Comparison of ENCODE assay signal across 8 cellular contexts in the genomic region with DNA sequence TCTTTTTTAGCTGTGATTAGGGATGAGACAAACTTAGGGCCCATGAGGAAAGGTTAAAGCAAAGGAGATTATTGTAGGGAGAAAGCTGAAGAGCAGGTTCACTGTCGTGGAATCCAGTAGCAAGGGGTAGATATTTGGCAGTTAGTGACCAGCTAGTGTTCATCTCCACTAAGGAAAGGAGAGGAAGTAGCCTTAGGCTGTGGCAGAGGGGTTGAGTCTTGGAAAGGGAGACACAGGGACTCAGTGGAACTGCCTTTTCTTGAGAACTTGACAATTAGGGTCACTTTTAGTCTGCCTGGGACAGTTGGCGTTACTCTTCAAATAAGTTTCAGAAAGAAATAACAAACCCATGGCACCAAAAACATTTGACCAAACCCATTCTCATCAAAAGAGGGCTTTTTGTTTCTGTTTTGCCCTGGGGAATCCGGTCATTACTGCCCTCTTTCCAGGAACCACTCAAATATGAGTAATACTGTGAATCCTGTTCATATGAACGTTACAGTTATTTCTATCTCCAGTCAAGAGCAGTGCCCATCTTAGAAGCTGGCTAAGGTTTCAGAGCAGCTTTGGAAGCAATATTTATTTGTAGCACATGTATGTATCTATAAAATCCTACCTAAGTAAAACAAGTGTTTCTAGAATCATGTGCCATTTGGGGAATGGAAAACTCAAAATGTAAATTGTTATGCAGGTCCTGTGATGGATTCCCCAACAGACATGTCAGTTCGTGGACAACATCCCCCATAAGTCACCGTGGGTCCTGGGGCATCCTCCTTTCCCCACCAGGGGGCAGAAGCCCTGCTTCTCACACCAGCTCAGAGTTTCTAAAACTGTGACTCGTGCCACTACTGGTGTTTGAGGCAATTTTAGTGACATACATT.
DNase-seq lines count a peak whose midpoint lies in the region; ATAC-seq and TF ChIP-seq lines count a peak whose summit lies in the region.

No MANE protein-coding gene starts in this region.

- H3K4me1 ChIP-seq in Karpas-422 (ENCODE audit: low read length) (no peaks in the 10 kb centered on the region), parathyroid adenoma (no peaks in the 10 kb centered on the region)

- H3K27me3 Mint-ChIP-seq in CD14-positive monocyte (ENCODE audit: low read depth in 3 of 3) (peaks cover 0 to 5% (median 2%) of the 10 kb centered on the region in 3 donors), chondrocyte (ENCODE audit: low read depth) (peaks cover 14% of the 10 kb centered on the region)

- H3K36me3 ChIP-seq in Karpas-422 (ENCODE audit: insufficient read depth, low read length) (no peaks in the 10 kb centered on the region), WERI-Rb-1 (no peaks in the 10 kb centered on the region), parathyroid adenoma (ENCODE audit: control insufficient read depth, insufficient read depth, low read length) (no peaks in the 10 kb centered on the region)

- TF ChIP-seq CTCF in CD14-positive monocyte (IDR thresholded peaks at IDR 0.05) (peak; percentile 85), WERI-Rb-1 (IDR thresholded peaks at IDR 0.05; ENCODE audit: low read depth, low read length) (peak; percentile 70), chondrocyte (IDR thresholded peaks at IDR 0.05) (peak; percentile 61), parathyroid adenoma (IDR thresholded peaks at IDR 0.05) (peak; percentile 69)

- H3K4me3 Mint-ChIP-seq in CD14-positive monocyte (no peak overlapping the region), chondrocyte (ENCODE audit: unreplicated experiment) (no peak overlapping the region)

- ATAC-seq in GM19328 (IDR thresholded peaks at IDR 0.05; ENCODE audit: unreplicated experiment): peak; percentile 58

- H3K27ac ChIP-seq in Karpas-422 (ENCODE audit: low read length): no peak overlapping the region
- H3K27ac ChIP-seq in WERI-Rb-1: no peak overlapping the region
- no peak overlapping the region for H3K27ac ChIP-seq in parathyroid adenoma

- H3K4me3 ChIP-seq in Karpas-422 (ENCODE audit: low read length) (no peak overlapping the region), WERI-Rb-1 (ENCODE audit: low read depth, low read length) (no peak overlapping the region), parathyroid adenoma (ENCODE audit: low read depth, low read length) (no peak overlapping the region)

- no peaks in the 10 kb centered on the region for H3K9me2 ChIP-seq in Karpas-422 (replicated peaks; ENCODE audit: insufficient read depth, low read length)

- intact Hi-C loops in CD14-positive monocyte (cut with micrococcal nuclease): loop anchor here in 1 of 2 donors (10.0 kb wide), 1 partner anchor 347 kb away; no protein-coding TSS in a partner anchor

- H3K27ac Mint-ChIP-seq in CD14-positive monocyte (no peak overlapping the region), chondrocyte (ENCODE audit: unreplicated experiment) (no peak overlapping the region)

- H3K9me3 Mint-ChIP-seq in CD14-positive monocyte (peaks cover 0 to 2% (median 0%) of the 10 kb centered on the region in 7 donors), chondrocyte (ENCODE audit: low read depth) (peaks cover 4% of the 10 kb centered on the region)

- H2AFZ ChIP-seq in Karpas-422 (ENCODE audit: low read length) (no peak overlapping the region), parathyroid adenoma (no peak overlapping the region)

- H4K20me1 ChIP-seq in Karpas-422 (ENCODE audit: insufficient read depth, low read depth, low read length): no peaks in the 10 kb centered on the region

- H3K9me3 ChIP-seq in Karpas-422 (ENCODE audit: low read length) (no peaks in the 10 kb centered on the region), WERI-Rb-1 (ENCODE audit: severe bottlenecking) (no peaks in the 10 kb centered on the region), parathyroid adenoma (ENCODE audit: control insufficient read depth, low read length) (no peaks in the 10 kb centered on the region)

- H3K4me1 Mint-ChIP-seq in CD14-positive monocyte: no peaks in the 10 kb centered on the region
- no peaks in the 10 kb centered on the region for H3K4me1 Mint-ChIP-seq in chondrocyte (ENCODE audit: low read depth)

- no peak overlapping the region for H3K4me2 ChIP-seq in Karpas-422 (ENCODE audit: low read depth, low read length, poor library complexity, severe bottlenecking)
- no peak overlapping the region for H3K4me2 ChIP-seq in parathyroid adenoma (ENCODE audit: low read length)

- H3K79me2 ChIP-seq in Karpas-422 (ENCODE audit: low read length): no peaks in the 10 kb centered on the region
- H3K79me2 ChIP-seq in parathyroid adenoma: no peaks in the 10 kb centered on the region

- H3K36me3 Mint-ChIP-seq in CD14-positive monocyte (no peaks in the 10 kb centered on the region), chondrocyte (ENCODE audit: low read depth) (no peaks in the 10 kb centered on the region)

- H3K9ac ChIP-seq in Karpas-422 (ENCODE audit: low read length): no peak overlapping the region
- no peak overlapping the region for H3K9ac ChIP-seq in parathyroid adenoma

- H3K27me3 ChIP-seq in Karpas-422 (ENCODE audit: low read length) (no peaks in the 10 kb centered on the region), WERI-Rb-1 (ENCODE audit: insufficient read depth, low read depth, severe bottlenecking) (no peaks in the 10 kb centered on the region), parathyroid adenoma (ENCODE audit: control insufficient read depth, insufficient read depth, low read length) (no peaks in the 10 kb centered on the region)

- no peak for DNase-seq in CD14-positive monocyte (ENCODE audit: low spot score)
- DNase-seq in Karpas-422: peak; percentile 83
- peak; percentile 55 for DNase-seq in WERI-Rb-1
- DNase-seq in chondrocyte (ENCODE audit: low spot score): no peak
- no peak for DNase-seq in HCEC 1CT
- DNase-seq in SHP77 treated with DMSO at 0.1 percent for 48 hours (lab: John Stamatoyannopoulos, UW): no peak

Comparison
In these comparisons a context has a peak if more than half of its experiments do, and no peak if none do; other contexts are left out.
1. DNase-seq: peak in Karpas-422 (single experiment) and WERI-Rb-1 (single experiment); none in CD14-positive monocyte (single experiment), chondrocyte (single experiment), HCEC 1CT (single experiment) and SHP77 treated with DMSO at 0.1 percent for 48 hours (single experiment).
2. Peak in every context shown above with its lines, with median percentiles within 50 percentile points of each other: CTCF ChIP-seq.